Comparison of ENCODE assay signal across 11 cellular contexts in genomic region chr4:127783971-127784519, GRCh38. TPM values are rescaled to one million over a fixed set of nuclear protein-coding genes. Genes with fewer than 3 reads are reported as not detected.
DNase-seq lines count a peak whose midpoint lies in the region; ATAC-seq and TF ChIP-seq lines count a peak whose summit lies in the region.
"Had no signal": no experiment of that assay in that cellular context is flagged by ENCODE, and none has a peak within 500 bp of the region (broad histone marks: within the 10 kb centered on the region; RNA-seq: fewer than 3 reads in every experiment).

No MANE protein-coding gene starts in this region.

- in situ Hi-C loops in Caki2 (cut with HindIII; ENCODE audit: low pct_unique_long_range_greater_than_20kb, low sequenced_read_pairs), result no loop called here

- H3K4me3 ChIP-seq in MM.1S (ENCODE audit: low read length), result 0 out of 2 replicates have a peak overlapping the region, but pooled peaks have one; percentile 4
- no peak overlapping the region for H3K4me3 ChIP-seq in osteoblast (ENCODE audit: insufficient read depth, low read length)

- no peaks in the 10 kb centered on the region for H3K9me2 ChIP-seq in MM.1S (replicated peaks; ENCODE audit: insufficient read depth, low read length)

- ATAC-seq in GM21447 (IDR thresholded peaks at IDR 0.05; ENCODE audit: unreplicated experiment), result no peak

- no peak overlapping the region for H3K27ac ChIP-seq in MM.1S (ENCODE audit: low read length)
- no peak overlapping the region for H3K27ac ChIP-seq in osteoblast (ENCODE audit: low read depth, low read length)

- H3K9ac ChIP-seq in MM.1S (ENCODE audit: low read length), result no peak overlapping the region

- 0 out of 2 replicates have a peak, but pooled peaks cover 6% of the 10 kb centered on the region for H3K36me3 ChIP-seq in MM.1S (replicated peaks; ENCODE audit: insufficient read depth, low read length)
- no peaks in the 10 kb centered on the region for H3K36me3 ChIP-seq in osteoblast (ENCODE audit: insufficient read depth, low read length)

- H2AFZ ChIP-seq in MM.1S (ENCODE audit: low read length), result no peak overlapping the region
- peak overlapping the region; percentile 3 for H2AFZ ChIP-seq in osteoblast (ENCODE audit: low read length)

- H4K20me1 ChIP-seq in MM.1S (ENCODE audit: insufficient read depth, low read length) (peaks cover 4% of the 10 kb centered on the region; the same call in 1 of the 2 replicates), osteoblast (ENCODE audit: insufficient read depth, low read length) (no peaks in the 10 kb centered on the region)

- H3K9me3 ChIP-seq in MM.1S (replicated peaks; ENCODE audit: insufficient read depth, low read length) (no peaks in the 10 kb centered on the region), osteoblast (ENCODE audit: low read depth, low read length) (no peaks in the 10 kb centered on the region)

- H3K4me1 ChIP-seq in MM.1S (ENCODE audit: low read length), result peaks cover 22% of the 10 kb centered on the region
- peaks cover 9% of the 10 kb centered on the region for H3K4me1 ChIP-seq in osteoblast (ENCODE audit: insufficient read depth, low read length)

- TF ChIP-seq CTCF in MM.1S (IDR thresholded peaks at IDR 0.05; ENCODE audit: low read length) (no peak), osteoblast (IDR thresholded peaks at IDR 0.05; ENCODE audit: extremely low read depth, low read depth, low read length) (no peak)

- peaks cover 9% of the 10 kb centered on the region for H3F3A ChIP-seq in MM.1S (ENCODE audit: insufficient read depth, low read length)

- H3K79me2 ChIP-seq in MM.1S (ENCODE audit: low read length) (peaks cover 66% of the 10 kb centered on the region), osteoblast (ENCODE audit: insufficient read depth, low read length) (no peaks in the 10 kb centered on the region)

- no peaks in the 10 kb centered on the region for H3K27me3 ChIP-seq in MM.1S (replicated peaks; ENCODE audit: insufficient read depth, low read length)
- H3K27me3 ChIP-seq in osteoblast (ENCODE audit: insufficient read depth, low read length), result peaks cover 12% of the 10 kb centered on the region

- H3K4me2 ChIP-seq in MM.1S (ENCODE audit: low read depth, low read length) (peak overlapping the region; percentile 81), osteoblast (ENCODE audit: insufficient read depth, low read length) (peak overlapping the region; percentile 100)

- peak; percentile 19 for DNase-seq in Caki2 (ENCODE audit: low read depth)
- DNase-seq in MM.1S, result no peak
- peak; percentile 4 for DNase-seq in cerebellum (ENCODE audit: low spot score)
- peak; percentile 32 for DNase-seq in osteoblast (ENCODE audit: insufficient read length, low spot score, missing footprints)
- DNase-seq in effector CD4-positive, alpha-beta T cell, result no peak
- DNase-seq in NCI-H1105 (lab: John Stamatoyannopoulos, UW), result no peak
- no peak for DNase-seq in NCI-H2171 (lab: John Stamatoyannopoulos, UW)
- DNase-seq: activated B cell treated with CpG ODN at 0.5 μM for 24 hours; activated naive CD8-positive, alpha-beta T cell treated with anti-CD3 and anti-CD28 coated beads, Interleukin-2, amount 10 ng/mL, durations not matched to agents 7 days and 5 days had no signal

RNA-seq across cellular contexts. Expression of gene HSPA4L, which starts 1.9 kb away (rescaled TPM):
- 16.2 and 17.7 TPM in 2 replicates for total RNA-seq in Caki2 (2014; rRNA removed; shearing (Covaris generic); ENCODE audit: low replicate concordance)
- total RNA-seq in cerebellum, result 12.2 TPM
- 4.0 and 4.7 TPM in 2 replicates for total RNA-seq in osteoblast

RNA-seq across cellular contexts. Expression of gene SLC25A31, which starts 53.8 kb away (rescaled TPM):
- total RNA-seq in Caki2 (2014; rRNA removed; shearing (Covaris generic); ENCODE audit: low replicate concordance), result not detected in 2 replicates
- not detected for total RNA-seq in cerebellum
- not detected in 2 replicates for total RNA-seq in osteoblast
- total RNA-seq: activated B cell treated with CpG ODN at 0.5 μM for 24 hours; activated naive CD8-positive, alpha-beta T cell treated with anti-CD3 and anti-CD28 coated beads, Interleukin-2, amount 10 ng/mL, durations not matched to agents 7 days and 5 days; mononuclear cell had no signal

Comparison
In these comparisons a context has a peak if more than half of its experiments do, and no peak if none do; other contexts are left out.
1. DNase-seq: peak in Caki2 (single experiment), cerebellum (single experiment) and osteoblast (single experiment); none in MM.1S (single experiment), effector CD4-positive, alpha-beta T cell (single experiment), NCI-H1105 (single experiment) and NCI-H2171 (single experiment).